Comparison of ENCODE assay signal across 17 cellular contexts in the genomic region with DNA sequence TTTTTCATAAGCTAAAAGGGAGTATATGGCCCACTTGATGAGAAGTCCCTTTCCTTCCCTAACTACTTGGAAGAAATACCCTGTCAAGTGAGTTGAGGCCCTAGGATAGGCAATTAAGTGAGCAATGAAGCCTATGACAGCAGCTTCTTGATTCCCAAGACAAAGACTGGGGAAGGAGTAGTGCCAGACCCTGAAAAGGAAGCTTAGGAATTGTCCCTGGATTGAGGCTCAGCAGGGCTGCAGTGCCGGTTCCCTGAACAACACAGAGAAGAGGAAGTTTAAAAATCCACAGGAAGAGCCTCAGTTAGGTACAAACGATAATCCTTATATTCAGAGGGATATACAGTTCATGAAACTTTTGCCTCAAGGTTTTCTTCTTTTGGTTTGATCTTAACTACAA.
"Had no signal": no experiment of that assay in that cellular context is flagged by ENCODE, and none has a peak within 500 bp of the region (broad histone marks: within the 10 kb centered on the region; RNA-seq: fewer than 3 reads in every experiment).

No MANE protein-coding gene starts in this region.

- H3K27ac ChIP-seq: coronary artery, prostate gland, upper lobe of left lung, VCaP had no signal

- H3K27me3 ChIP-seq: upper lobe of left lung had no signal

- ATAC-seq: activated CD8-positive, alpha-beta T cell treated with anti-CD3 and anti-CD28 coated beads for 36 hours; activated T-cell treated with anti-CD3 and anti-CD28 coated beads, Interleukin-2, amount 50 U/mL, for 72 hours; left lobe of liver; sciatic nerve; T-cell had no signal

- H3K4me1 Mint-ChIP-seq: T-cell had no signal

- H3K4me3 ChIP-seq: coronary artery, prostate gland, upper lobe of left lung had no signal

- H3K36me3 Mint-ChIP-seq: T-cell had no signal

- H3K27ac Mint-ChIP-seq: activated CD8-positive, alpha-beta T cell treated with anti-CD3 and anti-CD28 coated beads for 36 hours; activated T-cell treated with anti-CD3 and anti-CD28 coated beads, Interleukin-2, amount 50 U/mL, for 72 hours; T-cell had no signal

- DNase-seq: activated CD4-positive, alpha-beta T cell treated with anti-CD3 and anti-CD28 coated beads for 4 hours; activated CD8-positive, alpha-beta memory T cell treated with anti-CD3 and anti-CD28 coated beads, Interleukin-2, amount 50 U/mL, for 4 hours; activated CD8-positive, alpha-beta T cell treated with anti-CD3 and anti-CD28 coated beads for 36 hours; activated gamma-delta T cell treated with Interleukin-2 at 50 U/mL for 16 hours; activated T-cell treated with anti-CD3 and anti-CD28 coated beads, Interleukin-2, amount 50 U/mL, for 72 hours; caudate nucleus; effector CD8-positive, alpha-beta T cell; stimulated activated CD4-positive, alpha-beta T cell treated with anti-CD3 and anti-CD28 coated beads, Interleukin-12 subunit alpha, Interleukin-12 subunit beta, amount 100 ng/mL, for 4 hours; stimulated activated naive CD4-positive, alpha-beta T cell treated with Interleukin-2 at 50 U/mL for 16 hours; T-cell; T1000; upper lobe of left lung had no signal

- H3K9me3 Mint-ChIP-seq: activated CD8-positive, alpha-beta T cell treated with anti-CD3 and anti-CD28 coated beads for 36 hours; T-cell had no signal

- H3K4me1 ChIP-seq: prostate gland, upper lobe of left lung had no signal

- H3K36me3 ChIP-seq: prostate gland, upper lobe of left lung had no signal

- H3K4me3 Mint-ChIP-seq: activated CD8-positive, alpha-beta T cell treated with anti-CD3 and anti-CD28 coated beads for 36 hours; activated T-cell treated with anti-CD3 and anti-CD28 coated beads, Interleukin-2, amount 50 U/mL, for 72 hours; T-cell had no signal

- H3K9me3 ChIP-seq: prostate gland, upper lobe of left lung had no signal
